ENCODE assay signal across 8 cellular contexts in genomic region chr17:81911277-81911961, GRCh38. TPM values are rescaled to one million over a fixed set of nuclear protein-coding genes. Genes with fewer than 3 reads are reported as not detected.
A peak's percentile ranks its signal among the peaks of the same experiment; 100 is the strongest.
DNase-seq lines count a peak whose midpoint lies in the region; ATAC-seq, FAIRE-seq and TF ChIP-seq lines count a peak whose summit lies in the region.

TSS of gene PCYT2 (minus strand) at chr17:81911399. CDS start at chr17:81911355, 44 bp downstream.

- H3K9me3 Mint-ChIP-seq in activated naive CD8-positive, alpha-beta T cell treated with anti-CD3 and anti-CD28 coated beads for 36 hours: no peaks in the 10 kb centered on the region

- FAIRE-seq in pancreas (lab: Jason Lieb, UNC): no peak

- no peaks in the 10 kb centered on the region for H3K9me2 ChIP-seq in SU-DHL-6 (replicated peaks; ENCODE audit: insufficient read depth, low read length)

- TF ChIP-seq CTCF in SU-DHL-6 (IDR thresholded peaks at IDR 0.05; ENCODE audit: insufficient read depth, low read length, poor library complexity, severe bottlenecking): peak; percentile 13
- peak in 2 of 4 donors; percentile 10 to 31 for TF ChIP-seq CTCF in pancreas (IDR thresholded peaks at IDR 0.05)
- peak in 2 of 6 experiments; percentile 21 to 22 for TF ChIP-seq CTCF in thyroid gland (IDR thresholded peaks at IDR 0.05)

- peaks cover 8% of the 10 kb centered on the region for H3K4me1 Mint-ChIP-seq in activated naive CD8-positive, alpha-beta T cell treated with anti-CD3 and anti-CD28 coated beads for 36 hours

- WGBS in pancreas, 2 donors: 2% methylated on average over 51 to 84 of the region's 84 CpGs
- 0 to 11% methylated on average over 1 to 28 of the region's 84 CpGs for WGBS in thyroid gland, 2 donors

- intact Hi-C loops in head of caudate nucleus (cut with DNase I): no loop called here
- intact Hi-C loops in pancreas (cut with DNase I): no loop called here
- intact Hi-C loops in thyroid gland (cut with DNase I): no loop called here

- peak within 1 kb of the TSS; percentile 77 for H3K4me2 ChIP-seq in SU-DHL-6 (ENCODE audit: low read depth, low read length, poor library complexity, severe bottlenecking)

- peak within 1 kb of the TSS; percentile 42 for H3K27ac Mint-ChIP-seq in activated naive CD8-positive, alpha-beta T cell treated with anti-CD3 and anti-CD28 coated beads for 36 hours

- H3K9ac ChIP-seq in SU-DHL-6 (ENCODE audit: low read length): peak within 1 kb of the TSS; percentile 79

- TF ChIP-seq POLR2A in thyroid gland (IDR thresholded peaks at IDR 0.05): peak in 1 of 2 donors; percentile 57

- H3K27me3 ChIP-seq in SU-DHL-6 (ENCODE audit: low read length) (no peaks in the 10 kb centered on the region), pancreas (no peaks in the 10 kb centered on the region), thyroid gland (no peaks in the 10 kb centered on the region)

- H3K27me3 Mint-ChIP-seq in activated naive CD8-positive, alpha-beta T cell treated with anti-CD3 and anti-CD28 coated beads for 36 hours: no peaks in the 10 kb centered on the region

- peak within 1 kb of the TSS; percentile 83 for H3K4me3 Mint-ChIP-seq in activated naive CD8-positive, alpha-beta T cell treated with anti-CD3 and anti-CD28 coated beads for 36 hours

- H3K4me1 ChIP-seq in pancreas (peaks cover 7 to 11% (median 10%) of the 10 kb centered on the region in 3 donors), thyroid gland (peaks cover 14 to 19% of the 10 kb centered on the region in 2 donors)

- peaks cover 5% of the 10 kb centered on the region for H3K36me3 Mint-ChIP-seq in activated naive CD8-positive, alpha-beta T cell treated with anti-CD3 and anti-CD28 coated beads for 36 hours

- ATAC-seq in HG02571 (IDR thresholded peaks at IDR 0.05; ENCODE audit: unreplicated experiment): peak; percentile 62
- ATAC-seq in pancreas: peak; percentile 95 to 97 (median 96)

- H3K4me3 ChIP-seq in SU-DHL-6 (ENCODE audit: insufficient read depth, low read length, poor library complexity, severe bottlenecking) (peak within 1 kb of the TSS; percentile 62), pancreas (peak within 1 kb of the TSS; percentile 69 to 92 (median 76)), thyroid gland (replicated peaks in 1 of 3) (peak within 1 kb of the TSS; percentile 55 to 69 (median 68))

- H3K27ac ChIP-seq in SU-DHL-6 (ENCODE audit: low read depth, low read length) (peak within 1 kb of the TSS; percentile 38), pancreas (peak within 1 kb of the TSS in 3 of 4 donors; percentile 28 to 68 (median 41)), thyroid gland (peak within 1 kb of the TSS in 1 of 3 donors; percentile 36)

- H2AFZ ChIP-seq in SU-DHL-6 (ENCODE audit: low read depth, low read length, severe bottlenecking): no peak within 1 kb of the TSS

- DNase-seq in GM03348 (ENCODE audit: low spot score) (peak; percentile 99), NCI-H1105 treated with DMSO at 0.1 percent for 48 hours (lab: John Stamatoyannopoulos, UW) (peak; percentile 81), head of caudate nucleus (peak; percentile 83 to 97 (median 95)), pancreas (peak; percentile 95 to 99 (median 97)), thyroid gland (peak; percentile 95 to 97)
- DNase-seq in activated naive CD8-positive, alpha-beta T cell treated with anti-CD3 and anti-CD28 coated beads for 36 hours: peak; percentile 94

- peaks cover 17% of the 10 kb centered on the region for H3K79me2 ChIP-seq in SU-DHL-6 (ENCODE audit: insufficient read depth, low read length)

- peaks cover 5% of the 10 kb centered on the region; the same call in 1 of the 2 replicates for H3F3A ChIP-seq in SU-DHL-6 (ENCODE audit: insufficient read depth)

- no peaks in the 10 kb centered on the region for H4K20me1 ChIP-seq in SU-DHL-6 (ENCODE audit: low read depth, low read length)

- H3K36me3 ChIP-seq in SU-DHL-6 (ENCODE audit: low read length) (no peaks in the 10 kb centered on the region), pancreas (peaks cover 0 to 19% (median 15%) of the 10 kb centered on the region in 3 donors), thyroid gland (peaks cover 24 to 32% of the 10 kb centered on the region in 2 donors)

- H3K9me3 ChIP-seq in SU-DHL-6 (ENCODE audit: insufficient read depth, low read length): no peaks in the 10 kb centered on the region
- H3K9me3 ChIP-seq in pancreas: no peaks in the 10 kb centered on the region
- H3K9me3 ChIP-seq in thyroid gland: no peaks in the 10 kb centered on the region

RNA-seq across cellular contexts. Expression of gene PCYT2, which starts in this region (rescaled TPM):
- total RNA-seq in activated naive CD8-positive, alpha-beta T cell treated with anti-CD3 and anti-CD28 coated beads for 36 hours: 10 to 100 TPM; 20.8 to 21.4 TPM
- total RNA-seq in pancreas (10 to 100 TPM in 5 of 6 donors, 1 to 10 TPM in 1; 9.0 to 20.7 (median 15.0) TPM), thyroid gland (10 to 100 TPM; 30.4 to 36.5 (median 34.2) TPM)
- 10 to 100 TPM; 22.3 to 35.3 TPM for polyA plus RNA-seq in pancreas
